Comparison of ENCODE assay signal across 19 cellular contexts in the genomic region with DNA sequence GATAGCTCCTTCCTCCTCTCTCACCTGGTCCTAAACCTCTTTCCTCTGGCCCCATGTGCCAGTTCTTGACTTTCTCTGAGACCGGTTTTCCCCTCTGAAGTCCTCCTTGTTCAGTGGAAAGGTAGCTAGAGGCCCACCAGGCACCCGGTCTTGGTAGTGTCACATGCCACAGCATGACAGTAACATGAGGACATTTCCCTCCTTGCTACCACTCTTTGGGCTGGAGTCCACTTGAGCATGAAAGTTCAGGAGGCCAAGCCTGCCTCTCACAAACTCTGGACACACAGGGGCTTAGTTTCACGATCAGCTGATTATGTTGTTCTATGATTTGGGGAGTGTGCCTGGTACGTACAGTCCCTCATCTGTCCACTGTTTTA. TPM values are rescaled to one million over a fixed set of nuclear protein-coding genes. Genes with fewer than 3 reads are reported as not detected.
DNase-seq lines count a peak whose midpoint lies in the region; ATAC-seq and TF ChIP-seq lines count a peak whose summit lies in the region.
"Had no signal": no experiment of that assay in that cellular context is flagged by ENCODE, and none has a peak within 500 bp of the region (broad histone marks: within the 10 kb centered on the region; RNA-seq: fewer than 3 reads in every experiment).

No MANE protein-coding gene starts in this region.

- H3K36me3 Mint-ChIP-seq in immature natural killer cell: no peaks in the 10 kb centered on the region
- H3K36me3 Mint-ChIP-seq: CD8-positive, alpha-beta T cell; IgD-negative memory B cell; natural killer cell treated with Interleukin-12 subunit alpha and Interleukin-12 subunit beta and Interleukin-15 and Interleukin-18, amount 100 ng/mL, for 72 hours had no signal

- peak overlapping the region; percentile 0 for H3K4me2 ChIP-seq in skeletal muscle satellite cell (ENCODE audit: low read length)

- H3K27ac ChIP-seq in right atrium auricular region (peak overlapping the region; percentile 79 to 93), vagina (peak overlapping the region; percentile 99)

- H3K4me3 ChIP-seq in right atrium auricular region (no peak overlapping the region), skeletal muscle satellite cell (ENCODE audit: low read length) (no peak overlapping the region), vagina (no peak overlapping the region)

- H3K27me3 Mint-ChIP-seq in immature natural killer cell (ENCODE audit: low read depth in 3 of 3): peaks cover 5 to 20% (median 12%) of the 10 kb centered on the region in 3 donors

- H3K27me3 ChIP-seq in right atrium auricular region (no peaks in the 10 kb centered on the region), skeletal muscle satellite cell (ENCODE audit: control insufficient read depth, insufficient read depth, low read length) (no peaks in the 10 kb centered on the region), vagina (no peaks in the 10 kb centered on the region)

- no peaks in the 10 kb centered on the region for H3K9me3 Mint-ChIP-seq in immature natural killer cell
- H3K9me3 Mint-ChIP-seq: CD8-positive, alpha-beta T cell; effector memory CD8-positive, alpha-beta T cell; natural killer cell treated with Interleukin-12 subunit alpha and Interleukin-12 subunit beta and Interleukin-15 and Interleukin-18, amount 100 ng/mL, for 72 hours had no signal

- H3K36me3 ChIP-seq in right atrium auricular region (peaks cover 7% of the 10 kb centered on the region), skeletal muscle satellite cell (ENCODE audit: insufficient read depth, low read length) (peaks cover 26% of the 10 kb centered on the region), vagina (no peaks in the 10 kb centered on the region)

- no peak for TF ChIP-seq POLR2A in vagina (IDR thresholded peaks at IDR 0.05)

- intact Hi-C loops in left ventricle myocardium superior (cut with micrococcal nuclease): no loop called here
- intact Hi-C loops in vagina (cut with DNase I): no loop called here

- TF ChIP-seq CTCF in right atrium auricular region (IDR thresholded peaks at IDR 0.05) (no peak), vagina (IDR thresholded peaks at IDR 0.05) (no peak)

- H3K27ac Mint-ChIP-seq in immature natural killer cell: peak overlapping the region in 4 of 6 donors; percentile 17 to 84 (median 60)
- H3K27ac Mint-ChIP-seq: CD8-positive, alpha-beta T cell; effector memory CD8-positive, alpha-beta T cell; IgD-negative memory B cell; natural killer cell treated with Interleukin-12 subunit alpha and Interleukin-12 subunit beta and Interleukin-15 and Interleukin-18, amount 100 ng/mL, for 72 hours had no signal

- H3K4me3 Mint-ChIP-seq in immature natural killer cell: no peak overlapping the region
- H3K4me3 Mint-ChIP-seq: CD8-positive, alpha-beta T cell; effector memory CD8-positive, alpha-beta T cell; IgD-negative memory B cell; natural killer cell treated with Interleukin-12 subunit alpha and Interleukin-12 subunit beta and Interleukin-15 and Interleukin-18, amount 100 ng/mL, for 72 hours had no signal

- H3K4me1 ChIP-seq in right atrium auricular region (peaks cover 7 to 95% of the 10 kb centered on the region in 2 donors), skeletal muscle satellite cell (ENCODE audit: control insufficient read depth, insufficient read depth, low read length) (peaks cover 72% of the 10 kb centered on the region), vagina (peaks cover 99% of the 10 kb centered on the region)

- H3K4me1 Mint-ChIP-seq in immature natural killer cell: peaks cover 34 to 35% of the 10 kb centered on the region in 2 donors

- no peak overlapping the region for H3K9ac ChIP-seq in skeletal muscle satellite cell (ENCODE audit: low read depth, low read length)

- DNase-seq in right atrium auricular region (ENCODE audit: low spot score) (no peak), left ventricle myocardium superior (no peak), immature natural killer cell (no peak), vagina (ENCODE audit: extremely low spot score in 2 of 2) (no peak), T-helper 9 cell (no peak), OCI-M1 (lab: John Stamatoyannopoulos, UW) (no peak), T1000 (lab: John Stamatoyannopoulos, UW) (no peak)
- DNase-seq: activated CD4-positive, alpha-beta T cell treated with anti-CD3 and anti-CD28 coated beads, Interleukin-2, amount 50 U/mL, for 4 hours; activated naive CD4-positive, alpha-beta T cell treated with anti-CD3 and anti-CD28 coated beads, Interleukin-2, amount 50 U/mL, for 16 hours; CD8-positive, alpha-beta T cell; effector memory CD8-positive, alpha-beta T cell; MV-4-11; NCI-H2107; PC-3; stimulated activated CD4-positive, alpha-beta T cell treated with anti-CD3 and anti-CD28 coated beads, Interleukin-4, amount 100 ng/mL, for 1 hour; stimulated activated CD8-positive, alpha-beta memory T cell treated with anti-CD3 and anti-CD28 coated beads, Interleukin-4, amount 100 ng/mL, for 48 hours had no signal

- ATAC-seq in left ventricle myocardium superior: no peak
- ATAC-seq: CD8-positive, alpha-beta T cell; effector memory CD8-positive, alpha-beta T cell; natural killer cell treated with Interleukin-12 subunit alpha and Interleukin-12 subunit beta and Interleukin-15 and Interleukin-18, amount 100 ng/mL, for 72 hours; PC-3 had no signal

- H3K9me3 ChIP-seq in right atrium auricular region (no peaks in the 10 kb centered on the region), skeletal muscle satellite cell (replicated peaks; ENCODE audit: low read length) (no peaks in the 10 kb centered on the region), vagina (no peaks in the 10 kb centered on the region)

RNA-seq across cellular contexts. Expression of gene NFIX, which starts 45.6 kb away (rescaled TPM):
- total RNA-seq in right atrium auricular region (10 to 100 TPM; 56.5 to 69.8 TPM), left ventricle myocardium superior (171 TPM), vagina (81.8 TPM)
- polyA plus RNA-seq in immature natural killer cell: under 1 TPM in 1 of 3 donors, not detected in 2; 0.49 TPM
- 41.6 and 60.9 TPM in 2 replicates for total RNA-seq in skeletal muscle satellite cell (2012; rRNA removed)
